In genomic region chr7:147477526-147477925, GRCh38 we compare ENCODE assay signal across 10 cellular contexts.
"Had no signal": no experiment of that assay in that cellular context is flagged by ENCODE, and none has a peak within 500 bp of the region (broad histone marks: within the 10 kb centered on the region; RNA-seq: fewer than 3 reads in every experiment).

No MANE protein-coding gene starts in this region.

- H3K4me1 ChIP-seq: HAP-1 had no signal

- H3K4me2 ChIP-seq: GM23338 had no signal

- H3K9ac ChIP-seq: GM23248 had no signal

- H3K4me3 Mint-ChIP-seq: GM23338, H9, HFFc6 had no signal

- H3K36me3 ChIP-seq: HAP-1 had no signal

- DNase-seq: GM23248, GOT3, H7, H9, HCEC 1CT, HFFc6 had no signal

- H3K9me3 Mint-ChIP-seq: H9 had no signal

- H3K27ac Mint-ChIP-seq: GM23338, H9, HFFc6 had no signal

- H3K4me1 Mint-ChIP-seq: H9 had no signal

- H3K27ac ChIP-seq: GM23248 had no signal

- ATAC-seq: GM23338, HCT116 had no signal

- H2AFZ ChIP-seq: GM23248, GM23338 had no signal

- H3K4me3 ChIP-seq: GM23248, GM23338, HAP-1 had no signal

- H3K9me3 ChIP-seq: HAP-1 had no signal

- FAIRE-seq: H1 had no signal
